Comparison of ENCODE assay signal across 8 cellular contexts in genomic region chr20:52190437-52191131, GRCh38. TPM values are rescaled to one million over a fixed set of nuclear protein-coding genes. Genes with fewer than 3 reads are reported as not detected.
A peak's percentile ranks its signal among the peaks of the same experiment; 100 is the strongest.
DNase-seq lines count a peak whose midpoint lies in the region; ATAC-seq and TF ChIP-seq lines count a peak whose summit lies in the region.

No MANE protein-coding gene starts in this region.

- no peak for TF ChIP-seq CTCF in gastroesophageal sphincter (IDR thresholded peaks at IDR 0.05)
- no peak for TF ChIP-seq CTCF in ovary (IDR thresholded peaks at IDR 0.05)

- H3K27me3 ChIP-seq in NT2/D1 (ENCODE audit: insufficient read depth, insufficient read length) (no peaks in the 10 kb centered on the region), gastroesophageal sphincter (no peaks in the 10 kb centered on the region), ovary (no peaks in the 10 kb centered on the region)

- TF ChIP-seq EP300 in gastroesophageal sphincter (IDR thresholded peaks at IDR 0.05) (no peak), ovary (IDR thresholded peaks at IDR 0.05) (no peak)

- H3K9me3 ChIP-seq in NT2/D1 (ENCODE audit: insufficient read depth, low read length) (no peaks in the 10 kb centered on the region), gastroesophageal sphincter (no peaks in the 10 kb centered on the region), ovary (no peaks in the 10 kb centered on the region)

- DNase-seq in activated CD4-positive, CD25-positive, alpha-beta regulatory T cell treated with anti-CD3 and anti-CD28 coated beads, Interleukin-2, amount 50 U/mL, for 16 hours (ENCODE audit: low read depth, low spot score), result peak; percentile 9
- no peak for DNase-seq in NT2/D1 (ENCODE audit: low read depth, low spot score)
- peak; percentile 10 for DNase-seq in activated T-helper 9 cell treated with anti-CD3 and anti-CD28 coated beads, Interleukin-2, amount 50 U/mL, for 16 hours (ENCODE audit: low read depth)
- DNase-seq in ovary, result peak in 4 of 5 donors; percentile 11 to 41 (median 30)
- DNase-seq in NCI-H1048 (lab: John Stamatoyannopoulos, UW), result no peak

- H3K27ac ChIP-seq in gastroesophageal sphincter (peak overlapping the region; percentile 67 to 96 (median 89)), ovary (peak overlapping the region; percentile 78 to 85)

- ATAC-seq in activated CD4-positive, CD25-positive, alpha-beta regulatory T cell treated with anti-CD3 and anti-CD28 coated beads, Interleukin-2, amount 50 U/mL, for 24 hours, result no peak
- peak; percentile 36 for ATAC-seq in HG02938 (IDR thresholded peaks at IDR 0.05; ENCODE audit: unreplicated experiment)
- ATAC-seq in gastroesophageal sphincter, result peak; percentile 21

- TF ChIP-seq POLR2A in gastroesophageal sphincter (IDR thresholded peaks at IDR 0.05) (no peak), ovary (IDR thresholded peaks at IDR 0.05) (no peak)

- H3K4me1 ChIP-seq in NT2/D1 (ENCODE audit: insufficient read depth, insufficient read length) (peaks cover 4% of the 10 kb centered on the region), gastroesophageal sphincter (peaks cover 0 to 25% (median 0%) of the 10 kb centered on the region in 3 donors), ovary (ENCODE audit: insufficient read depth) (no peaks in the 10 kb centered on the region)

- WGBS in gastroesophageal sphincter (ENCODE audit: low coverage in 1 of 2), 2 donors, result 6 to 12% methylated on average over 5 to 13 of the region's 15 CpGs
- WGBS in ovary, 3 donors, result 8 to 9% (median 9%) methylated on average over 15 of the region's 15 CpGs

- peak overlapping the region; percentile 90 for H3K4me3 ChIP-seq in NT2/D1 (ENCODE audit: insufficient read length, low read depth)
- H3K4me3 ChIP-seq in gastroesophageal sphincter, result peak overlapping the region; percentile 75 to 82
- H3K4me3 ChIP-seq in ovary, result peak overlapping the region; percentile 78

- peak overlapping the region; percentile 95 for H3K9ac ChIP-seq in NT2/D1 (ENCODE audit: insufficient read length, low read depth)

- H3K36me3 ChIP-seq in NT2/D1 (ENCODE audit: insufficient read depth, insufficient read length, low read length) (peaks cover 12% of the 10 kb centered on the region), gastroesophageal sphincter (peaks cover 0 to 15% of the 10 kb centered on the region in 2 donors), ovary (no peaks in the 10 kb centered on the region)

- intact Hi-C loops in ovary (cut with DNase I), result no loop called here

RNA-seq across cellular contexts. Expression of gene ZFP64, which starts 1.0 kb away (rescaled TPM):
- total RNA-seq in gastroesophageal sphincter (10 to 100 TPM in 3 of 4 donors, 1 to 10 TPM in 1; 7.0 to 15.4 (median 14.2) TPM), ovary (10 to 100 TPM in 3 of 7 donors, 1 to 10 TPM in 4; 6.7 to 13.4 (median 9.8) TPM)
- polyA plus RNA-seq in ovary, result 10 to 100 TPM in 1 of 2 donors, 1 to 10 TPM in 1; 6.3 to 16.4 TPM

Comparison
In these comparisons a context has a peak if more than half of its experiments do, and no peak if none do; other contexts are left out.
1. DNase-seq: peak in activated CD4-positive, CD25-positive, alpha-beta regulatory T cell treated with anti-CD3 and anti-CD28 coated beads, Interleukin-2, amount 50 U/mL, for 16 hours (single experiment), activated T-helper 9 cell treated with anti-CD3 and anti-CD28 coated beads, Interleukin-2, amount 50 U/mL, for 16 hours (single experiment) and ovary (4 of 5); none in NT2/D1 (single experiment) and NCI-H1048 (single experiment).
2. ATAC-seq: peak in HG02938 (single experiment) and gastroesophageal sphincter (single experiment); none in activated CD4-positive, CD25-positive, alpha-beta regulatory T cell treated with anti-CD3 and anti-CD28 coated beads, Interleukin-2, amount 50 U/mL, for 24 hours (0 of 2).
3. Peak in every context shown above with its lines, with median percentiles within 50 percentile points of each other: H3K4me3 ChIP-seq.